In the genomic region with DNA sequence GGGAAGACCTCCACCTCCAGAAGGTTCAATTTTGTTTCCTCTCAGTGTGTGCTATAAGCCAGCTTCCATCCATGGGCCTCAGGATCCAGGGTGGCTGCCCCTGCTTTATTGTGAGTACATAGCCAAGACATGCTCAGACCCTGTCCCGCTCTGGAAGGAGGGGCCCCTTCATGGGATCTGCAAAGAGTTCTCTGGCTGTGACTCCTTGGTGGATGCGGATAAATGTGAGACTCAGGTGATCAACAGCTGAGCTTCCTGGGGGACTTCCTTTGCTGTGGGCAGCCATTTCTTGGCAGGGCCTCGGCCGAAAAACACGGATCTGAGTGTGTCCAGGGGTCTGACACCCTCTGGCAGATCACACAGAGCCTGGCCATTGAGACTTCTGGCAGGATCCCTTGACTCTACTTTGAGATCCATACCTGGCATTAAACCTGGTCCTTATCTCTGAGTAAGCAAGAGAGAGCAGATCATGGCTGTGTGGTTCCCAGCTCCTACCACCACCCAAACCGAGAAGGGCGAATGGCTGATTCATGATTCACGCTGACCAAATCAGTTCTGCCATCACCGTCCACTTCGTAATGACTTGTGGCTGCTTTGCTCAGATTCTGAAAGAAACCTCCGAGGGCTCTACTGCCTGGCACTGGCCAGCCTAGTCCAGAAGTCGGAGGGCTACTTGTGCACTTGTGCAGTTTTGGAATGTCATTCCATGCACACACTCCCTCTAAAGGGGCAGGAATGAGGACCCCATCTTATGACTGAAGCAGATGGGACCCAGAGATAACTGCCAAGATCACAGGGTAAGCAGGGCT, we compare ENCODE assay signal across 15 cellular contexts.
"Had no signal": no experiment of that assay in that cellular context is flagged by ENCODE, and none has a peak within 500 bp of the region (broad histone marks: within the 10 kb centered on the region; RNA-seq: fewer than 3 reads in every experiment).

No MANE protein-coding gene starts in this region.

- H3K36me3 Mint-ChIP-seq: activated naive CD4-positive, alpha-beta T cell treated with anti-CD3 and anti-CD28 coated beads, Interleukin-2, amount 50 U/mL, for 24 hours; naive thymus-derived CD8-positive, alpha-beta T cell had no signal

- DNase-seq: activated CD4-positive, alpha-beta T cell treated with anti-CD3 and anti-CD28 coated beads, Interleukin-2, amount 50 U/mL, for 1 hour; activated CD4-positive, CD25-positive, alpha-beta regulatory T cell; activated effector memory CD4-positive, alpha-beta T cell treated with Interleukin-2 at 50 U/mL for 16 hours; activated T-cell treated with anti-CD3 and anti-CD28 coated beads, Interleukin-2, amount 50 U/mL, for 1 hour; amygdala; esophagus squamous epithelium; foreskin keratinocyte; left cardiac atrium; naive thymus-derived CD8-positive, alpha-beta T cell; stimulated activated CD4-positive, alpha-beta T cell treated with anti-CD3 and anti-CD28 coated beads, Interleukin-12 subunit alpha, Interleukin-12 subunit beta, amount 100 ng/mL, for 4 hours; stimulated activated naive CD4-positive, alpha-beta T cell treated with Interleukin-2 at 50 U/mL for 16 hours; T-helper 2 cell had no signal

- H3K4me1 Mint-ChIP-seq: activated naive CD4-positive, alpha-beta T cell treated with anti-CD3 and anti-CD28 coated beads, Interleukin-2, amount 50 U/mL, for 24 hours; naive thymus-derived CD8-positive, alpha-beta T cell had no signal

- H3K36me3 ChIP-seq: esophagus squamous epithelium, prostate gland had no signal

- H3K27me3 Mint-ChIP-seq: activated naive CD4-positive, alpha-beta T cell treated with anti-CD3 and anti-CD28 coated beads, Interleukin-2, amount 50 U/mL, for 24 hours had no signal

- H3K27ac ChIP-seq: foreskin keratinocyte, prostate gland had no signal

- H3K27ac Mint-ChIP-seq: activated naive CD4-positive, alpha-beta T cell treated with anti-CD3 and anti-CD28 coated beads, Interleukin-2, amount 50 U/mL, for 24 hours; naive thymus-derived CD8-positive, alpha-beta T cell had no signal

- H3K27me3 ChIP-seq: esophagus squamous epithelium, foreskin keratinocyte had no signal

- ATAC-seq: foreskin keratinocyte; left cardiac atrium; naive thymus-derived CD8-positive, alpha-beta T cell; sciatic nerve had no signal

- H3K9me3 Mint-ChIP-seq: activated naive CD4-positive, alpha-beta T cell treated with anti-CD3 and anti-CD28 coated beads, Interleukin-2, amount 50 U/mL, for 24 hours; naive thymus-derived CD8-positive, alpha-beta T cell had no signal

- H3K4me3 ChIP-seq: esophagus squamous epithelium, prostate gland had no signal

- H3K4me1 ChIP-seq: prostate gland had no signal

- H3K9me3 ChIP-seq: esophagus squamous epithelium, prostate gland had no signal

- H3K4me3 Mint-ChIP-seq: activated naive CD4-positive, alpha-beta T cell treated with anti-CD3 and anti-CD28 coated beads, Interleukin-2, amount 50 U/mL, for 24 hours; naive thymus-derived CD8-positive, alpha-beta T cell had no signal
